ENCODE assay signal across 17 cellular contexts in genomic region chr3:78845605-78846004, GRCh38.
DNase-seq lines count a peak whose midpoint lies in the region; ATAC-seq and TF ChIP-seq lines count a peak whose summit lies in the region.
"Had no signal": no experiment of that assay in that cellular context is flagged by ENCODE, and none has a peak within 500 bp of the region (broad histone marks: within the 10 kb centered on the region; RNA-seq: fewer than 3 reads in every experiment).

No MANE protein-coding gene starts in this region.

- H3K79me2 ChIP-seq in neural progenitor cell (ENCODE audit: low read depth) = peaks cover 71% of the 10 kb centered on the region

- peak overlapping the region; percentile 17 for H3K27ac ChIP-seq in neural progenitor cell
- H3K27ac ChIP-seq: 22Rv1, GM23248 had no signal

- H3K27me3 Mint-ChIP-seq in neural progenitor cell (ENCODE audit: insufficient read depth, low read depth) = peaks cover 2% of the 10 kb centered on the region
- H3K27me3 Mint-ChIP-seq in activated naive CD4-positive, alpha-beta T cell treated with anti-CD3 and anti-CD28 coated beads for 36 hours (ENCODE audit: low read depth) = no peaks in the 10 kb centered on the region

- no peaks in the 10 kb centered on the region for H3K9me3 Mint-ChIP-seq in neural progenitor cell
- peaks cover 4% of the 10 kb centered on the region for H3K9me3 Mint-ChIP-seq in activated naive CD4-positive, alpha-beta T cell treated with anti-CD3 and anti-CD28 coated beads for 36 hours

- H3K4me3 ChIP-seq in neural progenitor cell = no peak overlapping the region
- H3K4me3 ChIP-seq: GM23248 had no signal

- peaks cover 13% of the 10 kb centered on the region for H3K4me1 Mint-ChIP-seq in neural progenitor cell
- no peaks in the 10 kb centered on the region for H3K4me1 Mint-ChIP-seq in activated naive CD4-positive, alpha-beta T cell treated with anti-CD3 and anti-CD28 coated beads for 36 hours (ENCODE audit: low read depth)
- H3K4me1 Mint-ChIP-seq: CD14-positive monocyte had no signal

- H2AFZ ChIP-seq in neural progenitor cell (replicated peaks) = no peak overlapping the region
- H2AFZ ChIP-seq: GM23248 had no signal

- no peak for TF ChIP-seq CTCF in neural progenitor cell (IDR thresholded peaks at IDR 0.05)

- peak; percentile 7 for DNase-seq in NCI-H146 (lab: John Stamatoyannopoulos, UW)
- no peak for DNase-seq in NCI-H146 treated with DMSO at 0.1 percent for 48 hours (lab: John Stamatoyannopoulos, UW; ENCODE audit: unreplicated experiment)
- DNase-seq in amniotic epithelial cell (ENCODE audit: low read depth) = peak; percentile 11
- no peak for DNase-seq in neural progenitor cell (ENCODE audit: low spot score)
- no peak for DNase-seq in activated naive CD4-positive, alpha-beta T cell treated with anti-CD3 and anti-CD28 coated beads for 36 hours
- no peak for DNase-seq in stimulated activated naive CD4-positive, alpha-beta T cell (lab: John Stamatoyannopoulos, UW)
- DNase-seq: CD8-positive, alpha-beta T cell; COR-L47; DMS153; DMS79 treated with DMSO at 0.1 percent for 48 hours; EL; GM23248 had no signal

- H3K4me2 ChIP-seq in neural progenitor cell = no peak overlapping the region

- CTCF ChIA-PET in activated naive CD4-positive, alpha-beta T cell treated with anti-CD3 and anti-CD28 coated beads for 36 hours (lab: Charles Lee) = no interaction called here

- no peak overlapping the region for H3K9ac ChIP-seq in neural progenitor cell
- H3K9ac ChIP-seq: GM23248 had no signal

- no peak overlapping the region for H3K27ac Mint-ChIP-seq in neural progenitor cell
- no peak overlapping the region for H3K27ac Mint-ChIP-seq in activated naive CD4-positive, alpha-beta T cell treated with anti-CD3 and anti-CD28 coated beads for 36 hours
- H3K27ac Mint-ChIP-seq: CD14-positive monocyte; CD8-positive, alpha-beta T cell had no signal

- no peaks in the 10 kb centered on the region for H3K36me3 ChIP-seq in neural progenitor cell

- H3F3A ChIP-seq in neural progenitor cell (ENCODE audit: low read depth) = peaks cover 6% of the 10 kb centered on the region

- ATAC-seq in HG03571 (IDR thresholded peaks at IDR 0.05; ENCODE audit: unreplicated experiment) (no peak), GM18907 (IDR thresholded peaks at IDR 0.05; ENCODE audit: unreplicated experiment) (no peak)
- ATAC-seq: CD8-positive, alpha-beta T cell; HCT116 had no signal

- H3K4me3 Mint-ChIP-seq in neural progenitor cell = no peak overlapping the region
- H3K4me3 Mint-ChIP-seq in activated naive CD4-positive, alpha-beta T cell treated with anti-CD3 and anti-CD28 coated beads for 36 hours = no peak overlapping the region
- H3K4me3 Mint-ChIP-seq: CD14-positive monocyte; CD8-positive, alpha-beta T cell had no signal

- H3K36me3 Mint-ChIP-seq in neural progenitor cell = no peaks in the 10 kb centered on the region
- no peaks in the 10 kb centered on the region for H3K36me3 Mint-ChIP-seq in activated naive CD4-positive, alpha-beta T cell treated with anti-CD3 and anti-CD28 coated beads for 36 hours (ENCODE audit: low read depth)
- H3K36me3 Mint-ChIP-seq: CD14-positive monocyte; CD8-positive, alpha-beta T cell had no signal

- no peaks in the 10 kb centered on the region for H3K9me3 ChIP-seq in neural progenitor cell (ENCODE audit: low read depth)

- intact Hi-C loops in activated naive CD4-positive, alpha-beta T cell treated with anti-CD3 and anti-CD28 coated beads for 36 hours (cut with micrococcal nuclease) = no loop called here

- no peaks in the 10 kb centered on the region for H3K4me1 ChIP-seq in neural progenitor cell

- peaks cover 10% of the 10 kb centered on the region for H4K20me1 ChIP-seq in neural progenitor cell (ENCODE audit: low read depth)

- no peaks in the 10 kb centered on the region for H3K27me3 ChIP-seq in neural progenitor cell

Comparison
In these comparisons a context has a peak if more than half of its experiments do, and no peak if none do; other contexts are left out.
1. DNase-seq: peak in NCI-H146 (single experiment) and amniotic epithelial cell (single experiment); none in NCI-H146 treated with DMSO at 0.1 percent for 48 hours (single experiment), neural progenitor cell (single experiment), activated naive CD4-positive, alpha-beta T cell treated with anti-CD3 and anti-CD28 coated beads for 36 hours (single experiment) and stimulated activated naive CD4-positive, alpha-beta T cell (0 of 6).